In the genomic region with DNA sequence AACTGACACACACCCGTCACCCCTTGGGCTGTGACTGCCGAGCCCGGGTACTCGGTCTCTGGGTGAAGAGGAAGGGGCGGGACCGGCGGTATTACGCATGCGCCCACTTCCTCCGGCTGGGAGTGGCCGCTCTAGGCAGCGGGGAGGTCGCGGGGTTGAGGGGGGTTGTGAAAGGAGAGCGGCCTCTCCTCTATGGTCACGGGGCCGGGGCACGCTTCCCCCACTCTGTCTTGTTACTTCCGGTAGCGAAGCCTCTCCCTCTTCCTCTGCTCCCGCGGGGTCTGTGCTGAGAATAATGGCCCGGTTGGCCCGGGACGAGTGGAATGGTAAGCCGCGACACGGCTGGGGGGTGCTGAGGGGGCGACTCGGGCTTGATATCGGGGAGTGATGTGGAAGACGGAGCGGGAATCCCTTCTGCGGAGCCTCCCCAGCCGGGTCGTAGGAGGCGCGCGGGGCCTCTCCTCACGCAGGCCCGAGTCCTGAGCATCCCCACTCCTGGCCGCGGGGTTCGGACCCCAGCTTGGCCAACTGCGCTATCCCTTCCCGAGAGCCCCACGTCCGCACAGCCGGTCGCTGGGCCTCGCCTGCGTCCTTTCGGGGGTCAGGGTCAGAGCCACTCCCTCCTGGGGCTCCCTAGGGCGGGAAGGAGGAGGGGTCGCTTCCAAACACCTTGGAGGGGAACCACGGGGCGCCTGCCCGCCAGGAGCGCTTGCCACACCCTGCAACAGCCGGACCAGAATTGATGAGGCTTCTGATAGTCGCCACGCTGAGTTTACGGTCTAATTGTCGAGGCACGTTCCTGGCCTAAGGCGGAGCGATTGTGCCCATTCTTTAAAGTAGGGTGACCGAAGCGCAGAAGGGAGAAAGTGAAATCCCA, we compare ENCODE assay signal across 8 cellular contexts. TPM values are rescaled to one million over a fixed set of nuclear protein-coding genes. Genes with fewer than 3 reads are reported as not detected.
DNase-seq lines count a peak whose midpoint lies in the region; ATAC-seq and TF ChIP-seq lines count a peak whose summit lies in the region.

A gene with protein sequence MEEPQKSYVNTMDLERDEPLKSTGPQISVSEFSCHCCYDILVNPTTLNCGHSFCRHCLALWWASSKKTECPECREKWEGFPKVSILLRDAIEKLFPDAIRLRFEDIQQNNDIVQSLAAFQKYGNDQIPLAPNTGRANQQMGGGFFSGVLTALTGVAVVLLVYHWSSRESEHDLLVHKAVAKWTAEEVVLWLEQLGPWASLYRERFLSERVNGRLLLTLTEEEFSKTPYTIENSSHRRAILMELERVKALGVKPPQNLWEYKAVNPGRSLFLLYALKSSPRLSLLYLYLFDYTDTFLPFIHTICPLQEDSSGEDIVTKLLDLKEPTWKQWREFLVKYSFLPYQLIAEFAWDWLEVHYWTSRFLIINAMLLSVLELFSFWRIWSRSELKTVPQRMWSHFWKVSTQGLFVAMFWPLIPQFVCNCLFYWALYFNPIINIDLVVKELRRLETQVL (plus strand): TSS at position 259 of the 877 bp plus-strand sequence. CDS start 11,396 bp downstream, outside the sequence.

- H3K4me1 ChIP-seq in right atrium auricular region (peaks cover 0 to 55% of the 10 kb centered on the region in 2 donors), uterus (peaks cover 5 to 15% of the 10 kb centered on the region in 2 donors)

- peak within 1 kb of the TSS; percentile 72 to 95 for H3K4me3 ChIP-seq in right atrium auricular region
- peak within 1 kb of the TSS; percentile 90 to 94 for H3K4me3 ChIP-seq in uterus

- TF ChIP-seq CTCF in right atrium auricular region (IDR thresholded peaks at IDR 0.05) (no peak), uterus (IDR thresholded peaks at IDR 0.05) (no peak)

- DNase-seq in NCI-H187 treated with DMSO at 0.1 percent for 48 hours (lab: John Stamatoyannopoulos, UW): peak; percentile 81
- DNase-seq in anterior cingulate cortex (lab: John Stamatoyannopoulos, UW): peak; percentile 80 to 99 (median 97)
- peak; percentile 99 for DNase-seq in right atrium auricular region (ENCODE audit: low spot score)
- DNase-seq in pulmonary artery endothelial cell (ENCODE audit: low read depth, low spot score): peak; percentile 87
- DNase-seq in uterus: peak; percentile 99

- no peaks in the 10 kb centered on the region for H3K27me3 ChIP-seq in right atrium auricular region
- no peaks in the 10 kb centered on the region for H3K27me3 ChIP-seq in uterus

- ATAC-seq in GM18499 (IDR thresholded peaks at IDR 0.05; ENCODE audit: insufficient read depth, unreplicated experiment) (peak; percentile 44), HG02943 (IDR thresholded peaks at IDR 0.05; ENCODE audit: low read depth, unreplicated experiment) (peak; percentile 80)

- peak within 1 kb of the TSS; percentile 96 to 97 for H3K27ac ChIP-seq in right atrium auricular region
- peak within 1 kb of the TSS; percentile 89 to 91 for H3K27ac ChIP-seq in uterus

- H3K36me3 ChIP-seq in right atrium auricular region (peaks cover 7% of the 10 kb centered on the region), uterus (no peaks in the 10 kb centered on the region)

- peak; percentile 94 to 96 for TF ChIP-seq POLR2A in uterus (IDR thresholded peaks at IDR 0.05)

- intact Hi-C loops in T-helper 2 cell treated with Interferon-gamma antibody and Interleukin-4, amounts not matched to agents 100 ng/mL and 5 ng/mL, for 36 hours (cut with micrococcal nuclease): loop anchor here (5.0 to 10.0 kb wide), 4 partner anchors 422 to 1009 kb away; a partner anchor contains a TSS
- intact Hi-C loops in uterus (cut with DNase I; ENCODE audit: low total_unique reads): no loop called here

- H3K9me3 ChIP-seq in right atrium auricular region: no peaks in the 10 kb centered on the region
- no peaks in the 10 kb centered on the region for H3K9me3 ChIP-seq in uterus

RNA-seq across cellular contexts. Expression of the gene that starts here (rescaled TPM):
- 54.1 and 60.2 TPM in 2 replicates for total RNA-seq in T-helper 2 cell treated with Interferon-gamma antibody and Interleukin-4, amounts not matched to agents 100 ng/mL and 5 ng/mL, for 36 hours
- total RNA-seq in right atrium auricular region (10 to 100 TPM; 23.4 to 24.7 TPM), pulmonary artery endothelial cell (85.7 and 91.9 TPM in 2 replicates), uterus (10 to 100 TPM; 17.4 to 88.1 (median 60.7) TPM)

Comparison
In these comparisons a context has a peak if more than half of its experiments do, and no peak if none do; other contexts are left out.
1. Peak in every context shown above with its lines: DNase-seq, ATAC-seq, H3K4me3 ChIP-seq and H3K27ac ChIP-seq.